In the genomic region with DNA sequence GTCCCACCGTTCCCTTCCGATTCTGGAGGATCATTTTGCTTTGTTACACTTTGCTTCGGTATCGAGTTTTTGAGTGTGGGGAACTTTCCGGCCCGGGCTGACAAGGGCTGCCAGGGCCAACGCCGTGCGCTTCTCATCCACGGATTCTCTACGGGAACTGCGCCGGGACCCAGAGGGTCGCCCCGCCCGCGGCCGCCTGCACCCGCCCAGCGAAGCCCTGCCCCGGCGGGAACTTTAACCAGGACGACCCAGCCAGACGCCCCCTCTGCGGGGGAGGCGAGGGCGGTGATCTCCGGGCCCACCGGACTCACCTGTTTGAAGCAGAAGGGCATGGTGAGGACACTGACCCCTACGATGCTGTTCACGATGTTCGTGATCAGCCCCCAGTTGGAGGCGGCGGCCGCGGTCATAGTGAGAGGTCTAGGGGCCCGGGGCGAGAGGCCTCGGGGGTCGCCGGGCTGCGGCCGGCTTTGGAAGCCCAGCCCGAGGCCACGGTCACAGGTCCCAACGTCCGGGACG, we compare ENCODE assay signal across 8 cellular contexts. TPM values are rescaled to one million over a fixed set of nuclear protein-coding genes. Genes with fewer than 3 reads are reported as not detected.
DNase-seq lines count a peak whose midpoint lies in the region; ATAC-seq, FAIRE-seq and TF ChIP-seq lines count a peak whose summit lies in the region.

No MANE protein-coding gene starts in this region.

- H3K9ac ChIP-seq in iPS-20b (ENCODE audit: low read depth, low read length) = peak overlapping the region; percentile 63

- H3K27ac ChIP-seq in A549 = peak overlapping the region; percentile 91 to 92
- H3K27ac ChIP-seq in adrenal gland = peak overlapping the region; percentile 22 to 98 (median 86)
- H3K27ac ChIP-seq in iPS-20b (ENCODE audit: low read length) = no peak overlapping the region

- no peaks in the 10 kb centered on the region for H3K9me3 Mint-ChIP-seq in stimulated activated memory B cell treated with anti-CD40 and anti-IgM and Interleukin-4, amounts not matched to agents 10 μg/mL and 1 μg/mL and 100 μg/mL, for 72 hours

- no peak for TF ChIP-seq EP300 in A549 (IDR thresholded peaks at IDR 0.05)

- H3K27ac Mint-ChIP-seq in stimulated activated memory B cell treated with anti-CD40 and anti-IgM and Interleukin-4, amounts not matched to agents 10 μg/mL and 1 μg/mL and 100 μg/mL, for 72 hours = peak overlapping the region; percentile 94

- WGBS in A549 (ENCODE audit: missing lambda C conversion rate) = 5% methylated on average over 25 of the region's 48 CpGs
- 0 to 3% (median 1%) methylated on average over 2 to 48 of the region's 48 CpGs for WGBS in adrenal gland, 4 donors

- no peaks in the 10 kb centered on the region for H3K27me3 ChIP-seq in adrenal gland
- no peaks in the 10 kb centered on the region for H3K27me3 ChIP-seq in iPS-20b (ENCODE audit: insufficient read depth, low read length)

- peak overlapping the region; percentile 74 for H3K4me3 ChIP-seq in A549
- H3K4me3 ChIP-seq in adrenal gland = peak overlapping the region; percentile 43 to 94 (median 85)
- H3K4me3 ChIP-seq in iPS-20b (ENCODE audit: low read length) = peak overlapping the region; percentile 75

- FAIRE-seq in A549 (lab: Jason Lieb, UNC) = no peak

- ATAC-seq in A549 = peak; percentile 12 to 44; a peak in 4 of 6 replicates
- ATAC-seq in GM19324 (IDR thresholded peaks at IDR 0.05; ENCODE audit: low FRiP score, unreplicated experiment) = peak; percentile 14
- ATAC-seq in stimulated activated memory B cell treated with anti-CD40 and anti-IgM and Interleukin-4, amounts not matched to agents 10 μg/mL and 1 μg/mL and 100 μg/mL, for 72 hours = no peak
- ATAC-seq in GM21529 (IDR thresholded peaks at IDR 0.05; ENCODE audit: unreplicated experiment) = no peak

- H3K4me2 ChIP-seq in A549 = peak overlapping the region; percentile 90

- H3K4me1 Mint-ChIP-seq in stimulated activated memory B cell treated with anti-CD40 and anti-IgM and Interleukin-4, amounts not matched to agents 10 μg/mL and 1 μg/mL and 100 μg/mL, for 72 hours = peaks cover 47% of the 10 kb centered on the region

- no peaks in the 10 kb centered on the region for H3K36me3 ChIP-seq in adrenal gland (replicated peaks in 1 of 2)
- no peaks in the 10 kb centered on the region for H3K36me3 ChIP-seq in iPS-20b (ENCODE audit: insufficient read depth, low read depth, low read length)

- TF ChIP-seq CTCF in A549 (IDR thresholded peaks at IDR 0.05) (no peak), adrenal gland (IDR thresholded peaks at IDR 0.05) (no peak)

- no peak for TF ChIP-seq POLR2A in A549 (IDR thresholded peaks at IDR 0.05; ENCODE audit: low read length)
- no peak for TF ChIP-seq POLR2A in adrenal gland (IDR thresholded peaks at IDR 0.05)

- peak overlapping the region; percentile 92 for H3K4me3 Mint-ChIP-seq in stimulated activated memory B cell treated with anti-CD40 and anti-IgM and Interleukin-4, amounts not matched to agents 10 μg/mL and 1 μg/mL and 100 μg/mL, for 72 hours

- H3K36me3 Mint-ChIP-seq in stimulated activated memory B cell treated with anti-CD40 and anti-IgM and Interleukin-4, amounts not matched to agents 10 μg/mL and 1 μg/mL and 100 μg/mL, for 72 hours = peaks cover 9% of the 10 kb centered on the region

- POLR2A ChIA-PET in A549 (lab: Yijun Ruan, JAX) = interaction anchor here (1.0 to 2.2 kb wide), 5 partner anchors 12 to 221 kb away, joined by 3 to 9 read pairs (median 6); partner anchors contain the start of gene BAHCC1

- no peaks in the 10 kb centered on the region for H3K27me3 Mint-ChIP-seq in stimulated activated memory B cell treated with anti-CD40 and anti-IgM and Interleukin-4, amounts not matched to agents 10 μg/mL and 1 μg/mL and 100 μg/mL, for 72 hours

- CTCF ChIA-PET in A549 (lab: Yijun Ruan, JAX) = interaction anchor here (1.2 to 6.2 kb wide), 12 partner anchors 11 to 180 kb away, joined by 3 to 84 read pairs (median 5); no protein-coding TSS in a partner anchor

- TF ChIP-seq RAD21 in A549 (conservative IDR thresholded peaks at IDR 0.05 in 1 of 2, IDR thresholded peaks at IDR 0.05 in 1 of 2) = no peak

- intact Hi-C loops in adrenal gland (cut with DNase I) = loop anchor here in 1 of 2 donors (5.0 to 10.0 kb wide), 2 partner anchors 100 to 188 kb away; partner anchors contain the start of gene BAHCC1

- H3K9me3 ChIP-seq in A549 (no peaks in the 10 kb centered on the region), adrenal gland (replicated peaks in 1 of 3) (no peaks in the 10 kb centered on the region), iPS-20b (ENCODE audit: insufficient read depth, low read depth, low read length) (no peaks in the 10 kb centered on the region)

- DNase-seq in A549 (ENCODE audit: low read depth in 1 of 2, low spot score in 1 of 2) (peak in 1 of 2 experiments; percentile 53), LoVo (ENCODE audit: low spot score) (peak; percentile 39), adrenal gland (peak in 4 of 7 donors; percentile 44 to 49 (median 48)), SHP77 treated with DMSO at 0.1 percent for 48 hours (lab: John Stamatoyannopoulos, UW) (no peak)

- peaks cover 22% of the 10 kb centered on the region for H3K4me1 ChIP-seq in A549
- peaks cover 5 to 40% of the 10 kb centered on the region in 2 donors for H3K4me1 ChIP-seq in adrenal gland (replicated peaks in 1 of 2)
- no peaks in the 10 kb centered on the region for H3K4me1 ChIP-seq in iPS-20b (ENCODE audit: insufficient read depth, low read length)

TF ChIP-seq in A549, 52 proteins besides CTCF, POLR2A, EP300 and RAD21:
- TF ChIP-seq JUN (IDR thresholded peaks at IDR 0.05) = no peak
- peak; percentile 25; the same call in 1 of the 2 replicates for TF ChIP-seq HDAC2 (IDR thresholded peaks at IDR 0.05)

RNA-seq across cellular contexts. Expression of gene SLC38A10, which starts 0.5 kb away (rescaled TPM):
- polyA plus RNA-seq in A549 (2011; rRNA removed) (35.8 and 49.3 TPM in 2 replicates), A549 (2017; fragmentation: RNase III; extraction: RNeasy Plus Mini Kit Qiagen cat#74134 plus additional on column Dnase treatment) (59.7 to 72.9 TPM (median 67.4 TPM) in 3 replicates), adrenal gland (100 to 1,000 TPM in 2 of 3 donors, 10 to 100 TPM in 1; 17.6 to 190 (median 136) TPM)
- polyA plus RNA-seq in A549 (2012; cell fraction: cytosol; rRNA removed) = 58.1 and 82.4 TPM in 2 replicates
- 198 and 284 TPM in 2 replicates for polyA plus RNA-seq in A549 (2012; cell fraction: nucleus; rRNA removed)
- polyA minus RNA-seq in A549 (2011; rRNA and poly(A)+ RNA removed) = 85.1 and 108 TPM in 2 replicates
- total RNA-seq in adrenal gland = 100 to 1,000 TPM in 5 of 8 donors, 10 to 100 TPM in 3; 67.4 to 163 (median 102) TPM

RNA-seq across cellular contexts. Expression of gene NDUFAF8, which starts 55.5 kb away (rescaled TPM):
- polyA plus RNA-seq in A549 (2011; rRNA removed) = 198 and 308 TPM in 2 replicates
- 178 and 226 TPM in 2 replicates for polyA plus RNA-seq in A549 (2012; cell fraction: cytosol; rRNA removed)
- polyA plus RNA-seq in A549 (2012; cell fraction: nucleus; rRNA removed) = 66.7 and 81.5 TPM in 2 replicates
- polyA plus RNA-seq in A549 (2017; fragmentation: RNase III; extraction: RNeasy Plus Mini Kit Qiagen cat#74134 plus additional on column Dnase treatment) = 173 to 192 TPM (median 179 TPM) in 3 replicates
- 24.9 and 39.2 TPM in 2 replicates for polyA minus RNA-seq in A549 (2011; rRNA and poly(A)+ RNA removed)
- total RNA-seq in adrenal gland = 10 to 100 TPM; 25.3 to 80.9 (median 43.7) TPM
- 10 to 100 TPM; 38.9 to 58.1 (median 52.9) TPM for polyA plus RNA-seq in adrenal gland

RNA-seq across cellular contexts. Expression of gene TEPSIN, which starts 55.7 kb away (rescaled TPM):
- polyA plus RNA-seq in A549 (2011; rRNA removed) (12.5 TPM in 2 replicates), A549 (2017; fragmentation: RNase III; extraction: RNeasy Plus Mini Kit Qiagen cat#74134 plus additional on column Dnase treatment) (26.1 to 31.3 TPM (median 30.4 TPM) in 3 replicates), adrenal gland (100 to 1,000 TPM in 1 of 3 donors, 10 to 100 TPM in 1, 1 to 10 TPM in 1; 3.1 to 144 (median 68.1) TPM)
- polyA plus RNA-seq in A549 (2012; cell fraction: cytosol; rRNA removed) = 29.0 and 39.6 TPM in 2 replicates
- 220 and 367 TPM in 2 replicates for polyA plus RNA-seq in A549 (2012; cell fraction: nucleus; rRNA removed)
- polyA minus RNA-seq in A549 (2011; rRNA and poly(A)+ RNA removed) = 10.9 and 11.4 TPM in 2 replicates
- total RNA-seq in adrenal gland = 10 to 100 TPM; 10.9 to 67.2 (median 40.6) TPM

Comparison
In these comparisons a context has a peak if more than half of its experiments do, and no peak if none do; other contexts are left out.
1. ATAC-seq: peak in A549 (2 of 2) and GM19324 (single experiment); none in stimulated activated memory B cell treated with anti-CD40 and anti-IgM and Interleukin-4, amounts not matched to agents 10 μg/mL and 1 μg/mL and 100 μg/mL, for 72 hours (single experiment) and GM21529 (single experiment).
2. Peak in every context shown above with its lines, with median percentiles within 50 percentile points of each other: H3K4me3 ChIP-seq.